8 cellular contexts compared by ENCODE assay signal in genomic region chr15:68829068-68829467, GRCh38. TPM values are rescaled to one million over a fixed set of nuclear protein-coding genes. Genes with fewer than 3 reads are reported as not detected.
DNase-seq lines count a peak whose midpoint lies in the region; ATAC-seq, FAIRE-seq and TF ChIP-seq lines count a peak whose summit lies in the region.

No MANE protein-coding gene starts in this region.

- no peak overlapping the region for H2BK15ac ChIP-seq in H1 (ENCODE audit: low read length)

- no peak overlapping the region for H4K5ac ChIP-seq in H1 (ENCODE audit: insufficient read length, low read depth, low read length)

- peak; percentile 52 for FAIRE-seq in H1 (lab: Jason Lieb, UNC)

- H3K9me3 Mint-ChIP-seq in activated T-cell treated with anti-CD3 and anti-CD28 coated beads, Interleukin-2, amount 50 U/mL, for 72 hours, result no peaks in the 10 kb centered on the region
- no peaks in the 10 kb centered on the region for H3K9me3 Mint-ChIP-seq in naive thymus-derived CD4-positive, alpha-beta T cell

- no peak overlapping the region for H4K8ac ChIP-seq in H1 (ENCODE audit: extremely low read depth, insufficient read depth, low read length)

- CTCF ChIA-PET in H1 (lab: Charles Lee; ENCODE audit: partially characterized antibody), result interaction anchor here (0.6 to 2.4 kb wide), 17 partner anchors 11 to 346 kb away, joined by 3 to 12 read pairs (median 4); no protein-coding TSS in a partner anchor
- CTCF ChIA-PET in naive thymus-derived CD4-positive, alpha-beta T cell (lab: Charles Lee), result interaction anchor here (0.8 to 2.5 kb wide), 10 partner anchors 11 to 276 kb away, joined by 3 to 33 read pairs (median 4); no protein-coding TSS in a partner anchor

- H3K4me2 ChIP-seq in H1 (ENCODE audit: insufficient read depth in 1 of 2, low read depth in 2 of 2, low read length in 2 of 2), result no peak overlapping the region

- no peaks in the 10 kb centered on the region for H3K79me1 ChIP-seq in H1 (ENCODE audit: low read depth, low read length)

- peaks cover 8% of the 10 kb centered on the region for H3K27me3 Mint-ChIP-seq in activated T-cell treated with anti-CD3 and anti-CD28 coated beads, Interleukin-2, amount 50 U/mL, for 72 hours (ENCODE audit: low read depth)
- peaks cover 0 to 11% (median 0%) of the 10 kb centered on the region in 5 donors for H3K27me3 Mint-ChIP-seq in naive thymus-derived CD4-positive, alpha-beta T cell

- H2AK5ac ChIP-seq in H1 (ENCODE audit: low read depth, low read length), result no peak overlapping the region

- H3K36me3 Mint-ChIP-seq in activated T-cell treated with anti-CD3 and anti-CD28 coated beads, Interleukin-2, amount 50 U/mL, for 72 hours (ENCODE audit: insufficient read depth in 2 of 2), result no peaks in the 10 kb centered on the region
- H3K36me3 Mint-ChIP-seq in naive thymus-derived CD4-positive, alpha-beta T cell, result peaks cover 0 to 3% (median 0%) of the 10 kb centered on the region in 5 donors

- H3K4me3 ChIP-seq in NB4 (ENCODE audit: low read depth, low read length), result no peak overlapping the region
- no peak overlapping the region for H3K4me3 ChIP-seq in H1 (ENCODE audit: extremely low read depth in 1 of 4, insufficient read depth in 2 of 4, low read depth in 3 of 4, low read length in 4 of 4)
- no peak overlapping the region for H3K4me3 ChIP-seq in naive thymus-derived CD4-positive, alpha-beta T cell (ENCODE audit: low read length)

- H3K9me3 ChIP-seq in H1 (ENCODE audit: insufficient read depth in 2 of 2, low read depth in 1 of 2, low read length in 1 of 2), result no peaks in the 10 kb centered on the region
- no peaks in the 10 kb centered on the region for H3K9me3 ChIP-seq in naive thymus-derived CD4-positive, alpha-beta T cell (ENCODE audit: control insufficient read depth in 2 of 3, low read length in 3 of 3)

- no peak overlapping the region for H3K27ac Mint-ChIP-seq in activated T-cell treated with anti-CD3 and anti-CD28 coated beads, Interleukin-2, amount 50 U/mL, for 72 hours
- no peak overlapping the region for H3K27ac Mint-ChIP-seq in naive thymus-derived CD4-positive, alpha-beta T cell

- no peak overlapping the region for H3K27ac ChIP-seq in H1 (ENCODE audit: low read depth, low read length)
- H3K27ac ChIP-seq in naive thymus-derived CD4-positive, alpha-beta T cell (ENCODE audit: low read depth, low read length), result no peak overlapping the region

- H3K4me1 Mint-ChIP-seq in activated T-cell treated with anti-CD3 and anti-CD28 coated beads, Interleukin-2, amount 50 U/mL, for 72 hours (ENCODE audit: low read depth), result peaks cover 28% of the 10 kb centered on the region
- H3K4me1 Mint-ChIP-seq in naive thymus-derived CD4-positive, alpha-beta T cell, result peaks cover 9 to 28% (median 19%) of the 10 kb centered on the region in 7 donors

- H4K20me1 ChIP-seq in H1 (replicated peaks in 1 of 2; ENCODE audit: control insufficient read depth in 1 of 2, insufficient read depth in 2 of 2, low read length in 2 of 2), result peaks cover 0 to 4% of the 10 kb centered on the region in 2 experiments

- no peak overlapping the region for H3K4ac ChIP-seq in H1 (replicated peaks; ENCODE audit: insufficient read length, low read depth, low read length)

- peaks cover 5 to 29% (median 18%) of the 10 kb centered on the region in 4 experiments for H3K27me3 ChIP-seq in H1 (replicated peaks in 1 of 4; ENCODE audit: control insufficient read depth in 3 of 4, extremely low read depth in 1 of 4, insufficient read depth in 3 of 4, low read length in 3 of 4)
- H3K27me3 ChIP-seq in naive thymus-derived CD4-positive, alpha-beta T cell (ENCODE audit: control insufficient read depth in 2 of 2, insufficient read depth in 2 of 2, low read length in 2 of 2), result no peaks in the 10 kb centered on the region

- H3K4me1 ChIP-seq in H1 (replicated peaks in 1 of 4; ENCODE audit: control insufficient read depth in 3 of 4, insufficient read depth in 4 of 4, low read length in 3 of 4), result no peaks in the 10 kb centered on the region
- peaks cover 0 to 4% of the 10 kb centered on the region in 2 donors for H3K4me1 ChIP-seq in naive thymus-derived CD4-positive, alpha-beta T cell (ENCODE audit: control insufficient read depth in 2 of 2, insufficient read depth in 2 of 2, low read length in 2 of 2)

- no peak overlapping the region for H2BK120ac ChIP-seq in H1 (replicated peaks; ENCODE audit: low read depth, low read length)

- H3K4me3 Mint-ChIP-seq in activated T-cell treated with anti-CD3 and anti-CD28 coated beads, Interleukin-2, amount 50 U/mL, for 72 hours, result no peak overlapping the region
- H3K4me3 Mint-ChIP-seq in naive thymus-derived CD4-positive, alpha-beta T cell, result no peak overlapping the region

- H3K9ac ChIP-seq in H1 (replicated peaks in 1 of 4; ENCODE audit: extremely low read depth in 1 of 4, low read depth in 3 of 4, low read length in 3 of 4), result no peak overlapping the region

- ATAC-seq in activated T-cell treated with anti-CD3 and anti-CD28 coated beads, Interleukin-2, amount 50 U/mL, for 72 hours (replicated peaks in 1 of 2), result peak; percentile 86 to 95
- peak; percentile 85 for ATAC-seq in naive thymus-derived CD4-positive, alpha-beta T cell

- TF ChIP-seq RAD21 in H1 (IDR thresholded peaks at IDR 0.05 in 1 of 2, conservative IDR thresholded peaks at IDR 0.05 in 1 of 2; ENCODE audit: low read depth in 2 of 2, low read length in 2 of 2), result peak; percentile 53 to 72

- H3K18ac ChIP-seq in H1 (ENCODE audit: extremely low read depth, low read length), result no peak overlapping the region

- intact Hi-C loops in naive thymus-derived CD4-positive, alpha-beta T cell (cut with micrococcal nuclease), result loop anchor here (1.0 to 2.0 kb wide), 5 partner anchors 9 to 270 kb away; partner anchors contain the start of gene ANP32A (in 1 of the 2)

- peak; percentile 19 to 31 for DNase-seq in activated T-cell treated with anti-CD3 and anti-CD28 coated beads, Interleukin-2, amount 50 U/mL, for 72 hours
- DNase-seq in activated T-cell treated with anti-CD3 and anti-CD28 coated beads, Interleukin-2, amount 50 U/mL, for 48 hours, result no peak
- peak; percentile 59 for DNase-seq in NB4 (ENCODE audit: low read depth)
- no peak for DNase-seq in H1 (ENCODE audit: low read depth in 1 of 2, low spot score in 2 of 2)
- DNase-seq in naive thymus-derived CD4-positive, alpha-beta T cell, result peak in 6 of 9 donors; percentile 17 to 41 (median 22)
- DNase-seq in iPS-NIHi7 (ENCODE audit: extremely low spot score), result no peak
- no peak for DNase-seq in KG1 (lab: John Stamatoyannopoulos, UW)
- no peak for DNase-seq in NCI-H1930 (lab: John Stamatoyannopoulos, UW)

- TF ChIP-seq POLR2A in NB4 (IDR thresholded peaks at IDR 0.05; ENCODE audit: extremely low read depth, insufficient read length) (no peak), H1 (IDR thresholded peaks at IDR 0.05; ENCODE audit: control extremely low read depth in 1 of 2, low read depth in 2 of 2, low read length in 2 of 2) (no peak)

- H4K91ac ChIP-seq in H1 (replicated peaks; ENCODE audit: insufficient read length, low read length), result no peak overlapping the region

- no peak overlapping the region for H3K56ac ChIP-seq in H1 (replicated peaks; ENCODE audit: insufficient read length, low read depth, low read length)

- POLR2A ChIA-PET in H1 (lab: Charles Lee; ENCODE audit: partially characterized antibody), result interaction anchor here (0.9 to 1.3 kb wide), 2 partner anchors 10 to 11 kb away, joined by 3 read pairs; no protein-coding TSS in a partner anchor
- POLR2A ChIA-PET in naive thymus-derived CD4-positive, alpha-beta T cell (lab: Charles Lee), result interaction anchor here (0.6 to 2.3 kb wide), 4 partner anchors 8 to 47 kb away, joined by 3 to 15 read pairs (median 4); partner anchors contain the start of gene ANP32A

- H3K36me3 ChIP-seq in H1 (ENCODE audit: control insufficient read depth in 2 of 4, insufficient read depth in 4 of 4, low read length in 3 of 4), result no peaks in the 10 kb centered on the region
- H3K36me3 ChIP-seq in naive thymus-derived CD4-positive, alpha-beta T cell (ENCODE audit: control insufficient read depth in 2 of 3, insufficient read depth in 3 of 3, low read length in 3 of 3), result no peaks in the 10 kb centered on the region

- no peak overlapping the region for H3K14ac ChIP-seq in H1 (ENCODE audit: insufficient read length)

- no peak for TF ChIP-seq EP300 in H1 (IDR thresholded peaks at IDR 0.05; ENCODE audit: borderline replicate concordance in 1 of 2, low read depth in 2 of 2, low read length in 2 of 2)

- H3K79me2 ChIP-seq in H1 (ENCODE audit: control insufficient read depth in 1 of 2, insufficient read depth in 2 of 2, low read length in 2 of 2), result no peaks in the 10 kb centered on the region

- no peak overlapping the region for H3K23ac ChIP-seq in H1 (ENCODE audit: insufficient read length)

- H2AFZ ChIP-seq in H1 (ENCODE audit: low read length), result no peak overlapping the region

- no peak overlapping the region for H2BK5ac ChIP-seq in H1 (ENCODE audit: low read depth, low read length)

- H3K23me2 ChIP-seq in H1 (ENCODE audit: low read depth, low read length), result no peaks in the 10 kb centered on the region

- TF ChIP-seq CTCF in NB4 (IDR thresholded peaks at IDR 0.05; ENCODE audit: low read depth, low read length) (peak; percentile 43), H1 (IDR thresholded peaks at IDR 0.05; ENCODE audit: control extremely low read depth in 1 of 3, insufficient read depth in 1 of 3, low read depth in 1 of 3, low read length in 3 of 3) (peak in 2 of 3 experiments; percentile 51 to 60; a peak in 3 of 4 replicates)

- H2BK12ac ChIP-seq in H1 (ENCODE audit: low read depth, low read length), result no peak overlapping the region

- no peak overlapping the region for H2BK20ac ChIP-seq in H1 (ENCODE audit: low read length)

TF ChIP-seq in H1, 55 proteins besides CTCF, POLR2A, EP300 and RAD21 (continues in another document):
- no peak for TF ChIP-seq HDAC2 (IDR thresholded peaks at IDR 0.05; ENCODE audit: borderline replicate concordance in 1 of 2, low read depth in 2 of 2, low read length in 2 of 2)
- no peak for TF ChIP-seq FOSL1 (IDR thresholded peaks at IDR 0.05; ENCODE audit: insufficient read depth, low read depth, low read length)

RNA-seq across cellular contexts. Expression of gene ANP32A, which starts 8.4 kb away (rescaled TPM):
- 100 to 1,000 TPM; 200 to 204 TPM for total RNA-seq in activated T-cell treated with anti-CD3 and anti-CD28 coated beads, Interleukin-2, amount 50 U/mL, for 72 hours
- total RNA-seq in H1 (2021; fragmentation: NEBNext Ultra II Directional; extraction: Animal tissue kit (Norgen Biotek cat#: 25700)), result 284 and 295 TPM in 2 replicates
- polyA plus RNA-seq in H1 (2011; rRNA removed), result 46.8 and 70.8 TPM in 2 replicates
- 114 TPM for polyA plus RNA-seq in H1 (2011; cell fraction: cytosol; rRNA removed)
- 28.3 TPM for polyA plus RNA-seq in H1 (2011; cell fraction: nucleus; rRNA removed)
- 332 to 427 TPM (median 351 TPM) in 4 replicates for polyA plus RNA-seq in H1 (2012, experiment 1 of 2)
- 153 TPM for polyA plus RNA-seq in H1 (2012, experiment 2 of 2)
- polyA plus RNA-seq in H1 (2013, experiment 1 of 2), result 224 TPM
- polyA plus RNA-seq in H1 (2013, experiment 2 of 2), result 234 TPM
- polyA minus RNA-seq in H1 (2011; rRNA and poly(A)+ RNA removed), result 51.5 and 75.1 TPM in 2 replicates
- polyA minus RNA-seq in H1 (2011; cell fraction: cytosol; rRNA and poly(A)+ RNA removed), result 79.9 TPM
- polyA minus RNA-seq in H1 (2011; cell fraction: nucleus; rRNA and poly(A)+ RNA removed), result 51.2 TPM
- 100 to 1,000 TPM in 4 of 5 experiments, 10 to 100 TPM in 1; 86.1 to 229 (median 136) TPM for total RNA-seq in naive thymus-derived CD4-positive, alpha-beta T cell
- polyA plus RNA-seq in naive thymus-derived CD4-positive, alpha-beta T cell, result 100 to 1,000 TPM in 1 of 2 donors, 10 to 100 TPM in 1; 89.6 to 111 TPM

Comparison
In these comparisons a context has a peak if more than half of its experiments do, and no peak if none do; other contexts are left out.
1. DNase-seq: peak in activated T-cell treated with anti-CD3 and anti-CD28 coated beads, Interleukin-2, amount 50 U/mL, for 72 hours (2 of 2), NB4 (single experiment) and naive thymus-derived CD4-positive, alpha-beta T cell (6 of 9); none in activated T-cell treated with anti-CD3 and anti-CD28 coated beads, Interleukin-2, amount 50 U/mL, for 48 hours (0 of 2), H1 (0 of 2), iPS-NIHi7 (single experiment), KG1 (single experiment) and NCI-H1930 (0 of 2).